8 cellular contexts compared by ENCODE assay signal in the genomic region with DNA sequence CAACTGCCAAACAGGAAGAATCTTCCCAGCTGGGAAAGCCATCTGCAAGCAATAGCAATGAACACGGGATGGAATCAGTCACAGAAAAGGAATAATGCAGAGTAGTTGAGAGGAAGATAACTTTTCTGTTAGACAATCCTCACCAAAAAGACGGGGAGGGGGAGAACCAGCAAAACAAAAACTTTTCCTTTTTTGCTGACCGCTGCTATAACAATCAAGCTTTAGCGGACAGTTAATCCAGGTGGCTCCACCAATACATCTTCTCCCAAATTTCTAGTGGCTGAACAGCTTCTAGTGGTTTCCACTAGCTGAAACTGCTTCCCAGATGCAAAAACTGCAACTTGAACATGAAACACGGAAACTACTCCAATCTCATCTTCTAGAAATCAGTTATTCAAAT. TPM values are rescaled to one million over a fixed set of nuclear protein-coding genes. Genes with fewer than 3 reads are reported as not detected.
DNase-seq lines count a peak whose midpoint lies in the region; ATAC-seq and TF ChIP-seq lines count a peak whose summit lies in the region.

No MANE protein-coding gene starts in this region.

- ATAC-seq in DND-41 (ENCODE audit: insufficient read depth, low read depth) (no peak), HG02763 (IDR thresholded peaks at IDR 0.05; ENCODE audit: unreplicated experiment) (no peak), GM18517 (IDR thresholded peaks at IDR 0.05; ENCODE audit: unreplicated experiment) (no peak), HG03108 (IDR thresholded peaks at IDR 0.05; ENCODE audit: unreplicated experiment) (no peak)

- H3K27me3 ChIP-seq in DND-41 (ENCODE audit: insufficient read depth, low read length, poor library complexity) (no peaks in the 10 kb centered on the region), Peyer's patch (no peaks in the 10 kb centered on the region), ovary (no peaks in the 10 kb centered on the region)

- peak overlapping the region; percentile 90; the same call in 1 of the 2 replicates for H2AFZ ChIP-seq in DND-41 (ENCODE audit: low read depth, low read length)

- intact Hi-C loops in ovary (cut with DNase I): loop anchor here in 1 of 4 donors (10.0 kb wide), 1 partner anchor 88 kb away; the partner anchor contains the start of gene DHRS7B

- peaks cover 59% of the 10 kb centered on the region for H4K20me1 ChIP-seq in DND-41 (ENCODE audit: insufficient read depth, low read length)

- no peak for DNase-seq in DND-41
- no peak for DNase-seq in Peyer's patch
- no peak for DNase-seq in epithelial cell of proximal tubule (ENCODE audit: low read depth)
- no peak for DNase-seq in ovary
- no peak for DNase-seq in COR-L47 (lab: John Stamatoyannopoulos, UW)

- H3K4me1 ChIP-seq in DND-41 (ENCODE audit: insufficient read depth, low read length) (peaks cover 47% of the 10 kb centered on the region), Peyer's patch (peaks cover 4 to 54% (median 18%) of the 10 kb centered on the region in 4 donors), ovary (ENCODE audit: insufficient read depth) (peaks cover 14% of the 10 kb centered on the region)

- TF ChIP-seq POLR2A in Peyer's patch (IDR thresholded peaks at IDR 0.05) (no peak), ovary (IDR thresholded peaks at IDR 0.05) (no peak)

- peak overlapping the region; percentile 93 for H3K27ac ChIP-seq in DND-41 (ENCODE audit: low read length)
- peak overlapping the region in 3 of 4 donors; percentile 74 to 97 (median 91) for H3K27ac ChIP-seq in Peyer's patch
- H3K27ac ChIP-seq in ovary: no peak overlapping the region

- H3K4me3 ChIP-seq in DND-41 (ENCODE audit: low read depth in 1 of 2, low read length in 2 of 2) (peak overlapping the region; percentile 88 to 99), Peyer's patch (peak overlapping the region; percentile 87 to 100 (median 95)), epithelial cell of proximal tubule (ENCODE audit: low read depth, low read length) (peak overlapping the region; percentile 100), ovary (peak overlapping the region; percentile 93)

- H3K79me2 ChIP-seq in DND-41 (ENCODE audit: insufficient read depth, low read length): peaks cover 95% of the 10 kb centered on the region

- WGBS in ovary, 3 donors: 2 to 4% (median 3%) methylated on average over 5 of the region's 5 CpGs

- H3K4me2 ChIP-seq in DND-41 (ENCODE audit: insufficient read depth, low read length): peak overlapping the region; percentile 86

- no peak for TF ChIP-seq CTCF in DND-41 (IDR thresholded peaks at IDR 0.05; ENCODE audit: borderline replicate concordance, extremely low read depth, low read length, poor library complexity, severe bottlenecking)
- no peak for TF ChIP-seq CTCF in Peyer's patch (IDR thresholded peaks at IDR 0.05)
- TF ChIP-seq CTCF in epithelial cell of proximal tubule (conservative IDR thresholded peaks at IDR 0.05; ENCODE audit: low read depth, low read length): no peak
- no peak for TF ChIP-seq CTCF in ovary (IDR thresholded peaks at IDR 0.05)

- H3K9me3 ChIP-seq in DND-41 (ENCODE audit: insufficient read depth, low read length, severe bottlenecking) (no peaks in the 10 kb centered on the region), Peyer's patch (no peaks in the 10 kb centered on the region), ovary (no peaks in the 10 kb centered on the region)

- no peak for TF ChIP-seq EP300 in ovary (IDR thresholded peaks at IDR 0.05)

- H3K36me3 ChIP-seq in DND-41 (ENCODE audit: insufficient read depth, low read length) (peaks cover 59% of the 10 kb centered on the region), Peyer's patch (peaks cover 0 to 17% (median 0%) of the 10 kb centered on the region in 3 donors), ovary (no peaks in the 10 kb centered on the region)

- H3K9ac ChIP-seq in DND-41 (ENCODE audit: low read depth, low read length): peak overlapping the region; percentile 98

RNA-seq across cellular contexts. Expression of gene TMEM11, which starts 1.0 kb away (rescaled TPM):
- 10 to 100 TPM; 19.3 to 26.0 (median 22.5) TPM for total RNA-seq in Peyer's patch
- total RNA-seq in epithelial cell of proximal tubule: 34.9 and 51.2 TPM in 2 replicates
- total RNA-seq in ovary: 10 to 100 TPM; 10.5 to 18.5 (median 15.8) TPM
- 10 to 100 TPM; 17.1 to 20.0 TPM for polyA plus RNA-seq in ovary

RNA-seq across cellular contexts. Expression of gene NATD1, which starts 40.2 kb away (rescaled TPM):
- total RNA-seq in Peyer's patch (10 to 100 TPM in 2 of 4 donors, 1 to 10 TPM in 2; 5.0 to 11.4 (median 10.1) TPM), epithelial cell of proximal tubule (2.1 and 6.4 TPM in 2 replicates), ovary (1 to 10 TPM; 2.8 to 9.0 (median 5.2) TPM)
- 1 to 10 TPM; 6.2 to 6.7 TPM for polyA plus RNA-seq in ovary

Comparison
In these comparisons a context has a peak if more than half of its experiments do, and no peak if none do; other contexts are left out.
1. H3K27ac ChIP-seq: peak in DND-41 (single experiment) and Peyer's patch (3 of 4); none in ovary (0 of 2).
2. Peak in every context shown above with its lines, with median percentiles within 50 percentile points of each other: H3K4me3 ChIP-seq.